12 cellular contexts compared by ENCODE assay signal in the genomic region with DNA sequence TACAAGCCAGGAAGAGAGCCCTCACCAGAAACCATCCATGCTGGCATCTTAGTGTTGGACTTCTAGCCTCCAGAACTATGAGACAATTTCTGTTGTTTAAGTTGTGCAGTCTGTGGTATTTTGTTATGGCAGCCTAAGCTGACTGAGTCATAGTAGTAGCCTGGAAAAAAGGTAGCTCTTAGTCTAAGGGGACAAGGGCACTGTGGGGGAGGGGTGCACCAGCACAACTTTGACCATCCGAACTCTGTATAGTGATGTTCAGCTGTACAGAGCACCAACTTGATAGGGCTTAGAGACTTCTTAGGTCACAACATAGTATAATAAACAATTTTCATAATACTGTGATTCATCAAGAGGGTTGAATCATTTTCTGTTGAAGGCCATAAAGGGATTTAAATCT.
A peak's percentile ranks its signal among the peaks of the same experiment; 100 is the strongest.
DNase-seq lines count a peak whose midpoint lies in the region; ATAC-seq, FAIRE-seq and TF ChIP-seq lines count a peak whose summit lies in the region.
"Had no signal": no experiment of that assay in that cellular context is flagged by ENCODE, and none has a peak within 500 bp of the region (broad histone marks: within the 10 kb centered on the region; RNA-seq: fewer than 3 reads in every experiment).

No MANE protein-coding gene starts in this region.

- in situ Hi-C loops in ACHN (cut with HindIII; ENCODE audit: low pct_ligation_motif_present, low pct_unique_long_range_greater_than_20kb, low sequenced_read_pairs): no loop called here

- DNase-seq in AG20443 (ENCODE audit: low spot score) (peak; percentile 18), H54 (ENCODE audit: insufficient read length, low spot score) (no peak), astrocyte of the hippocampus (ENCODE audit: low read depth, low spot score) (peak; percentile 56), kidney tubule cell (ENCODE audit: low spot score) (peak; percentile 47), ACHN (no peak), iPS-NIHi11 (ENCODE audit: low spot score) (no peak), activated gamma-delta T cell (lab: John Stamatoyannopoulos, UW) (no peak)
- DNase-seq: DMS153, NCI-H1048, NCI-H69, nephron progenitor cell had no signal

- TF ChIP-seq POLR2A in H54 (IDR thresholded peaks at IDR 0.05; ENCODE audit: low read depth, low read length): no peak

- no peak for ATAC-seq in GM18858 (IDR thresholded peaks at IDR 0.05; ENCODE audit: unreplicated experiment)

- FAIRE-seq in H54 (lab: Jason Lieb, UNC): peak; percentile 86

Comparison
In these comparisons a context has a peak if more than half of its experiments do, and no peak if none do; other contexts are left out.
1. DNase-seq: peak in AG20443 (single experiment), astrocyte of the hippocampus (single experiment) and kidney tubule cell (single experiment); none in H54 (single experiment), ACHN (single experiment), iPS-NIHi11 (single experiment) and activated gamma-delta T cell (single experiment).